ENCODE assay signal across 1 cellular context in genomic region chr13:91220872-91221271, GRCh38.
TF ChIP-seq lines count a peak whose summit lies in the region.

No MANE protein-coding gene starts in this region.

TF ChIP-seq in GM23338, 12 proteins besides CTCF, POLR2A, EP300 and RAD21 (continued from another document):
- TF ChIP-seq ZNF462 (CRISPR knock-in tag; IDR thresholded peaks at IDR 0.05) (no peak), ZNF331 (CRISPR knock-in tag; IDR thresholded peaks at IDR 0.05; ENCODE audit: low read depth) (no peak), NANOG (IDR thresholded peaks at IDR 0.05; ENCODE audit: borderline replicate concordance) (no peak), CREB1 (CRISPR knock-in tag; IDR thresholded peaks at IDR 0.05; ENCODE audit: low read depth) (no peak), POLR2AphosphoS5 (IDR thresholded peaks at IDR 0.05; ENCODE audit: low read depth) (no peak), ZNF114 (CRISPR knock-in tag; IDR thresholded peaks at IDR 0.05) (no peak), STAT1 (IDR thresholded peaks at IDR 0.05; ENCODE audit: unreplicated experiment) (no peak), EZH2phosphoT487 (IDR thresholded peaks at IDR 0.05; ENCODE audit: unreplicated experiment) (no peak)
- TF ChIP-seq, protein P1, sequence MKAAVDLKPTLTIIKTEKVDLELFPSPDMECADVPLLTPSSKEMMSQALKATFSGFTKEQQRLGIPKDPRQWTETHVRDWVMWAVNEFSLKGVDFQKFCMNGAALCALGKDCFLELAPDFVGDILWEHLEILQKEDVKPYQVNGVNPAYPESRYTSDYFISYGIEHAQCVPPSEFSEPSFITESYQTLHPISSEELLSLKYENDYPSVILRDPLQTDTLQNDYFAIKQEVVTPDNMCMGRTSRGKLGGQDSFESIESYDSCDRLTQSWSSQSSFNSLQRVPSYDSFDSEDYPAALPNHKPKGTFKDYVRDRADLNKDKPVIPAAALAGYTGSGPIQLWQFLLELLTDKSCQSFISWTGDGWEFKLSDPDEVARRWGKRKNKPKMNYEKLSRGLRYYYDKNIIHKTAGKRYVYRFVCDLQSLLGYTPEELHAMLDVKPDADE (IDR thresholded peaks at IDR 0.05) = no peak
